ENCODE assay signal across 20 cellular contexts in the genomic region with DNA sequence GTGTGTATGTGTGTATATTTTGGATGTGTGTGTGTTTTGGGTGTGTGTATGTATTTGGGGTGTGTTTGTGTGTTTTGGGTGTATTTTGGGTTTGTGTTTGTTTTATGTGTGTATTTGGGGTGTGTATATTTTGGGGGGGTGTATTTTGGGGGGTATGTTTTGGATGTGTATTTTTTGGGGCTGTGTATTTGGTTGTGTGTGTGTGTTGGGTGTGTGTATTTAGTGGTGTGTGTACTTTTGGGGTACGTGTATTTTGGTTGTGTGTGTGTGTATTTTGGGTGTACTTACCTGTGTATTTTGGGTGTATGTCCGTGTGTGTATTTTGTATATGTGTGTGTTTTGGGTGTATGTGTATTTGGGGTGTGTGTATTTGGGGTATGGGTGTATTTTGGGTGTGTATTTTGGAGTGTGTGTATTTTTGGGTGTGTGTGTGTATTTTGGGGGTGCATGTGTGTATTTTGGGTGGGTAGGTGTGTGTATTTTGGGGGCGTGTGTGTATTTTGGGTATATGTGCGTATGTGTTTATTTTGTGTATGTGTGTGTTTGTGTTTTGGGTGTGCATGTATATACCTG. TPM values are rescaled to one million over a fixed set of nuclear protein-coding genes. Genes with fewer than 3 reads are reported as not detected.
DNase-seq lines count a peak whose midpoint lies in the region; ATAC-seq, FAIRE-seq and TF ChIP-seq lines count a peak whose summit lies in the region.
"Had no signal": no experiment of that assay in that cellular context is flagged by ENCODE, and none has a peak within 500 bp of the region (broad histone marks: within the 10 kb centered on the region; RNA-seq: fewer than 3 reads in every experiment).

No MANE protein-coding gene starts in this region.

- intact Hi-C loops in GM12878 (cut with micrococcal nuclease; ENCODE audit: unreplicated experiment): no loop called here
- intact Hi-C loops in PC-3 (cut with micrococcal nuclease): no loop called here
- intact Hi-C loops in tibial artery (cut with DNase I; ENCODE audit: low total_unique reads): no loop called here

- 93% methylated on average over 4 of the region's 4 CpGs for WGBS in GM12878 (ENCODE audit: insufficient coverage, insufficient replicate concordance, low lambda C conversion rate, missing lambda C conversion rate)

- H3K4me2 ChIP-seq in Karpas-422 (ENCODE audit: low read depth, low read length, poor library complexity, severe bottlenecking): peak overlapping the region; percentile 52
- peak overlapping the region; percentile 89; the same call in 1 of the 2 replicates for H3K4me2 ChIP-seq in GM12878 (ENCODE audit: control insufficient read depth, insufficient read depth)
- no peak overlapping the region for H3K4me2 ChIP-seq in PC-3 (ENCODE audit: low read length)

- SMC1A ChIA-PET in GM12878 (lab: Charles Lee; ENCODE audit: uncharacterized antibody, unreplicated experiment): no interaction called here

- CTCF ChIA-PET in HEK293 (lab: Yijun Ruan, JAX) (no interaction called here), HEK293T (lab: Yijun Ruan, JAX) (no interaction called here), GM12878 (lab: Yijun Ruan, JAX) (no interaction called here), PC-3 (lab: Charles Lee) (no interaction called here)

- TF ChIP-seq EP300 in GM12878 (IDR thresholded peaks at IDR 0.05; ENCODE audit: borderline replicate concordance in 1 of 2, control insufficient read depth in 1 of 2, low read depth in 2 of 2, low read length in 2 of 2): no peak

- no peak for ATAC-seq in GM12878
- no peak for ATAC-seq in PC-3

- no peak for FAIRE-seq in GM12878 (lab: Jason Lieb, UNC)
- FAIRE-seq: A204.1, D721Med, G401.6, GM18507, HTR-8/SVneo had no signal

- no peaks in the 10 kb centered on the region for H3K9me3 ChIP-seq in HEK293 (ENCODE audit: control insufficient read depth, insufficient read depth, low read depth, low read length)
- no peaks in the 10 kb centered on the region for H3K9me3 ChIP-seq in Karpas-422 (ENCODE audit: low read length)
- no peaks in the 10 kb centered on the region for H3K9me3 ChIP-seq in GM12878 (replicated peaks; ENCODE audit: control insufficient read depth, insufficient read depth, low read length)
- no peaks in the 10 kb centered on the region for H3K9me3 ChIP-seq in PC-3 (ENCODE audit: low read length)
- H3K9me3 ChIP-seq in tibial artery: no peaks in the 10 kb centered on the region
- H3K9me3 ChIP-seq: BE2C, Caco-2, HAP-1 had no signal

- in situ Hi-C loops in GM12878 (cut with MboI): no loop called here

- no peaks in the 10 kb centered on the region for H4K20me1 ChIP-seq in Karpas-422 (ENCODE audit: insufficient read depth, low read depth, low read length)
- no peaks in the 10 kb centered on the region for H4K20me1 ChIP-seq in GM12878 (ENCODE audit: control insufficient read depth, insufficient read depth)
- no peaks in the 10 kb centered on the region for H4K20me1 ChIP-seq in PC-3 (ENCODE audit: low read length)

- TF ChIP-seq POLR2A in GM12878 (IDR thresholded peaks at IDR 0.05; ENCODE audit: low read depth, low read length): no peak

- no peak for TF ChIP-seq RAD21 in GM12878 (IDR thresholded peaks at IDR 0.05; ENCODE audit: insufficient read depth, low read depth, low read length)

- TF ChIP-seq CTCF in HEK293 (tag by site-specific recombination; IDR thresholded peaks at IDR 0.05) (no peak), GM12878 (IDR thresholded peaks at IDR 0.05 in 2 of 3, conservative IDR thresholded peaks at IDR 0.05 in 1 of 3; ENCODE audit: control insufficient read depth in 2 of 3, extremely low read depth in 1 of 3, insufficient read depth in 1 of 3, low read depth in 3 of 3, low read length in 3 of 3) (no peak), PC-3 (conservative IDR thresholded peaks at IDR 0.05; ENCODE audit: low read depth, low read length) (no peak), tibial artery (IDR thresholded peaks at IDR 0.05) (no peak)

- H3K9me2 ChIP-seq in Karpas-422 (replicated peaks; ENCODE audit: insufficient read depth, low read length) (no peaks in the 10 kb centered on the region), PC-3 (replicated peaks; ENCODE audit: low read length) (no peaks in the 10 kb centered on the region)

- H3K27me3 ChIP-seq in Karpas-422 (ENCODE audit: low read length) (no peaks in the 10 kb centered on the region), GM12878 (replicated peaks in 1 of 2; ENCODE audit: control insufficient read depth in 2 of 2, insufficient read depth in 2 of 2, low read length in 1 of 2) (no peaks in the 10 kb centered on the region), PC-3 (ENCODE audit: low read length) (no peaks in the 10 kb centered on the region), tibial artery (no peaks in the 10 kb centered on the region)
- H3K27me3 ChIP-seq: BE2C had no signal

- POLR2A ChIA-PET in HEK293 (lab: Yijun Ruan, JAX) (no interaction called here), HEK293T (lab: Yijun Ruan, JAX) (no interaction called here), GM12878 (lab: Charles Lee) (interaction anchor here (0.6 kb wide), 1 partner anchor 222 kb away, joined by 3 read pairs; no protein-coding TSS in a partner anchor), PC-3 (lab: Charles Lee; ENCODE audit: unreplicated experiment) (interaction anchor here (0.8 kb wide), 1 partner anchor 58 kb away, joined by 17 read pairs; no protein-coding TSS in a partner anchor)

- no peaks in the 10 kb centered on the region for H3F3A ChIP-seq in PC-3 (ENCODE audit: low read length, unreplicated experiment)

- H3K27ac ChIP-seq in HEK293 (ENCODE audit: extremely low read depth, low read depth, low read length) (no peak overlapping the region), Karpas-422 (ENCODE audit: low read length) (no peak overlapping the region), GM12878 (ENCODE audit: control insufficient read depth, insufficient read depth) (no peak overlapping the region), PC-3 (ENCODE audit: low read length) (no peak overlapping the region), tibial artery (no peak overlapping the region)
- H3K27ac ChIP-seq: GM23248 had no signal

- no peaks in the 10 kb centered on the region for H3K4me1 ChIP-seq in HEK293 (ENCODE audit: control insufficient read depth, insufficient read depth, low read length)
- H3K4me1 ChIP-seq in Karpas-422 (ENCODE audit: low read length): peaks cover 26% of the 10 kb centered on the region
- peaks cover 21% of the 10 kb centered on the region for H3K4me1 ChIP-seq in GM12878 (ENCODE audit: control insufficient read depth, insufficient read depth, low read length)
- peaks cover under 1% of the 10 kb centered on the region; the same call in 1 of the 2 replicates for H3K4me1 ChIP-seq in PC-3 (ENCODE audit: insufficient read depth, low read length)
- H3K4me1 ChIP-seq in tibial artery: no peaks in the 10 kb centered on the region
- H3K4me1 ChIP-seq: BE2C, Caco-2, HAP-1 had no signal

- H3K4me3 ChIP-seq in HEK293 (ENCODE audit: low read depth, low read length) (no peak overlapping the region), Karpas-422 (ENCODE audit: low read length) (no peak overlapping the region), GM12878 (no peak overlapping the region), PC-3 (ENCODE audit: low read length) (no peak overlapping the region), tibial artery (no peak overlapping the region)
- H3K4me3 ChIP-seq: GM23248, HAP-1 had no signal

- peaks cover 13% of the 10 kb centered on the region for H3K79me2 ChIP-seq in Karpas-422 (ENCODE audit: low read length)
- no peaks in the 10 kb centered on the region for H3K79me2 ChIP-seq in GM12878 (ENCODE audit: control insufficient read depth, insufficient read depth, low read length)
- no peaks in the 10 kb centered on the region for H3K79me2 ChIP-seq in PC-3 (ENCODE audit: low read length)

- H3K9ac ChIP-seq in Karpas-422 (ENCODE audit: low read length) (no peak overlapping the region), GM12878 (ENCODE audit: control insufficient read depth, insufficient read depth, low read length) (no peak overlapping the region), PC-3 (ENCODE audit: low read length) (no peak overlapping the region)
- H3K9ac ChIP-seq: GM23248 had no signal

- DNase-seq in HEK293T (ENCODE audit: extremely low spot score): no peak
- no peak for DNase-seq in Karpas-422
- DNase-seq in GM12878 (ENCODE audit: low read depth, low spot score): no peak
- no peak for DNase-seq in NCI-H128 (lab: John Stamatoyannopoulos, UW; ENCODE audit: unreplicated experiment)
- DNase-seq in PC-3: no peak
- no peak for DNase-seq in tibial artery
- DNase-seq: ACHN; BE2C; C1 segment of cervical spinal cord; Caco-2; CD4-positive, CD25-positive, alpha-beta regulatory T cell; CD8-positive, alpha-beta memory T cell; GM23248 had no signal

- H2AFZ ChIP-seq in Karpas-422 (ENCODE audit: low read length) (no peak overlapping the region), GM12878 (ENCODE audit: control insufficient read depth, low read depth, low read length) (no peak overlapping the region), PC-3 (ENCODE audit: low read length) (no peak overlapping the region)
- H2AFZ ChIP-seq: GM23248 had no signal

- no TSS peak for BruUV-seq in GM12878 (replicated peaks; lab: Mats Ljungman, UMichigan)
- no TSS peak for BruUV-seq in PC-3 (replicated peaks; lab: Mats Ljungman, UMichigan)

- RAD21 ChIA-PET in GM12878 (lab: Charles Lee; ENCODE audit: unreplicated experiment): no interaction called here

- H3K36me3 ChIP-seq in HEK293 (ENCODE audit: control insufficient read depth in 2 of 2, insufficient read depth in 1 of 2, low read length in 2 of 2): peaks cover 67 to 88% of the 10 kb centered on the region in 2 experiments
- H3K36me3 ChIP-seq in Karpas-422 (ENCODE audit: insufficient read depth, low read length): peaks cover 29% of the 10 kb centered on the region; the same call in 1 of the 2 replicates
- H3K36me3 ChIP-seq in GM12878 (ENCODE audit: control insufficient read depth in 2 of 2, insufficient read depth in 2 of 2, low read length in 1 of 2): peaks cover 8 to 18% of the 10 kb centered on the region in 2 experiments; a peak in 3 of 4 replicates
- H3K36me3 ChIP-seq in PC-3 (ENCODE audit: low read depth, low read length): peaks cover 27% of the 10 kb centered on the region
- H3K36me3 ChIP-seq in tibial artery: peaks cover 31 to 78% (median 42%) of the 10 kb centered on the region in 3 donors

RNA-seq across cellular contexts. Expression of gene TCTN2, which starts 16.7 kb away (rescaled TPM):
- total RNA-seq in Karpas-422 (2014; rRNA removed; shearing (Covaris generic); ENCODE audit: low replicate concordance): 3.1 and 6.4 TPM in 2 replicates
- total RNA-seq in GM12878 (2013; cell fraction: nucleolus; rRNA removed): 27.0 and 32.0 TPM in 2 replicates
- 4.2 and 4.7 TPM in 2 replicates for total RNA-seq in GM12878 (2014; rRNA removed)
- 3.1 and 3.2 TPM in 2 replicates for total RNA-seq in GM12878 (2014; rRNA removed; fragmentation: Illumina TruSeq; extraction: Trizol)
- total RNA-seq in GM12878 (2021): 3.6 and 5.5 TPM in 2 replicates
- 4.6 TPM for polyA plus RNA-seq in GM12878 (2011; ENCODE audit: low read depth)
- polyA plus RNA-seq in GM12878 (2011; rRNA removed): 3.3 and 3.9 TPM in 2 replicates
- 3.5 and 4.8 TPM in 2 replicates for polyA plus RNA-seq in GM12878 (2011; cell fraction: cytosol; rRNA removed)
- polyA plus RNA-seq in GM12878 (2011; cell fraction: nucleus; rRNA removed): 7.0 and 7.3 TPM in 2 replicates
- polyA plus RNA-seq in GM12878 (2012): 4.6 and 4.8 TPM in 2 replicates
- 3.8 and 4.8 TPM in 2 replicates for polyA plus RNA-seq in GM12878 (2014; fragmentation: Illumina TruSeq; extraction: Trizol)
- under 1 TPM; 0.55 to 0.76 TPM for polyA plus RNA-seq in GM12878 (2014; fragmentation: Nextera tagmentation; extraction: Ambion mirVana)
- 2.8 and 3.4 TPM in 2 replicates for polyA plus RNA-seq in GM12878 (2014; rRNA removed)
- polyA plus RNA-seq in GM12878 (2016; fragmentation: Nextera tagmentation; extraction: Ambion mirVana): 1 to 10 TPM; 2.5 to 2.6 TPM
- 6.2 and 6.4 TPM in 2 replicates for polyA minus RNA-seq in GM12878 (2011; rRNA and poly(A)+ RNA removed)
- polyA minus RNA-seq in GM12878 (2011; cell fraction: cytosol; rRNA and poly(A)+ RNA removed): 1.9 and 2.6 TPM in 2 replicates
- 2.7 and 5.4 TPM in 2 replicates for polyA minus RNA-seq in GM12878 (2011; cell fraction: nucleus; rRNA and poly(A)+ RNA removed)
- 13.9 and 15.8 TPM in 2 replicates for total RNA-seq in PC-3 (2014; rRNA removed)

RNA-seq across cellular contexts. Expression of gene GTF2H3, which starts 20.6 kb away (rescaled TPM):
- total RNA-seq in Karpas-422 (2014; rRNA removed; shearing (Covaris generic); ENCODE audit: low replicate concordance): 21.6 and 72.3 TPM in 2 replicates
- 45.5 and 55.4 TPM in 2 replicates for total RNA-seq in GM12878 (2013; cell fraction: nucleolus; rRNA removed)
- 31.5 and 49.0 TPM in 2 replicates for total RNA-seq in GM12878 (2014; rRNA removed)
- total RNA-seq in GM12878 (2014; rRNA removed; fragmentation: Illumina TruSeq; extraction: Trizol): 42.0 and 42.2 TPM in 2 replicates
- 38.9 and 40.0 TPM in 2 replicates for total RNA-seq in GM12878 (2021)
- 18.8 TPM for polyA plus RNA-seq in GM12878 (2011; ENCODE audit: low read depth)
- polyA plus RNA-seq in GM12878 (2011; rRNA removed): 52.2 and 67.2 TPM in 2 replicates
- 24.4 and 39.0 TPM in 2 replicates for polyA plus RNA-seq in GM12878 (2011; cell fraction: cytosol; rRNA removed)
- polyA plus RNA-seq in GM12878 (2011; cell fraction: nucleus; rRNA removed): 14.9 and 15.0 TPM in 2 replicates
- 26.0 and 28.0 TPM in 2 replicates for polyA plus RNA-seq in GM12878 (2012)
- polyA plus RNA-seq in GM12878 (2014; fragmentation: Illumina TruSeq; extraction: Trizol): 62.9 and 78.8 TPM in 2 replicates
- polyA plus RNA-seq in GM12878 (2014; fragmentation: Nextera tagmentation; extraction: Ambion mirVana): 10 to 100 TPM; 20.6 to 31.1 TPM
- 25.2 and 25.8 TPM in 2 replicates for polyA plus RNA-seq in GM12878 (2014; rRNA removed)
- 10 to 100 TPM; 33.9 to 35.6 TPM for polyA plus RNA-seq in GM12878 (2016; fragmentation: Nextera tagmentation; extraction: Ambion mirVana)
- polyA minus RNA-seq in GM12878 (2011; rRNA and poly(A)+ RNA removed): 46.7 and 59.5 TPM in 2 replicates
- 11.0 and 17.0 TPM in 2 replicates for polyA minus RNA-seq in GM12878 (2011; cell fraction: cytosol; rRNA and poly(A)+ RNA removed)
- 10.6 and 12.5 TPM in 2 replicates for polyA minus RNA-seq in GM12878 (2011; cell fraction: nucleus; rRNA and poly(A)+ RNA removed)
- 24.2 and 37.6 TPM in 2 replicates for total RNA-seq in PC-3 (2014; rRNA removed)

RNA-seq across cellular contexts. Expression of gene EIF2B1, which starts 20.7 kb away (rescaled TPM):
- total RNA-seq in Karpas-422 (2014; rRNA removed; shearing (Covaris generic); ENCODE audit: low replicate concordance): 51.0 and 116 TPM in 2 replicates
- 81.5 and 99.4 TPM in 2 replicates for total RNA-seq in GM12878 (2013; cell fraction: nucleolus; rRNA removed)
- total RNA-seq in GM12878 (2014; rRNA removed) (46.8 and 50.7 TPM in 2 replicates), GM12878 (2014; rRNA removed; fragmentation: Illumina TruSeq; extraction: Trizol) (39.5 and 40.9 TPM in 2 replicates), GM12878 (2021) (60.8 and 63.8 TPM in 2 replicates), PC-3 (2014; rRNA removed) (70.8 and 83.4 TPM in 2 replicates)
- polyA plus RNA-seq in GM12878 (2011; ENCODE audit: low read depth): 32.3 TPM
- polyA plus RNA-seq in GM12878 (2011; rRNA removed) (44.6 and 47.9 TPM in 2 replicates), GM12878 (2014; fragmentation: Illumina TruSeq; extraction: Trizol) (65.7 and 75.4 TPM in 2 replicates), GM12878 (2014; fragmentation: Nextera tagmentation; extraction: Ambion mirVana) (10 to 100 TPM; 17.6 to 25.9 TPM), GM12878 (2014; rRNA removed) (49.9 and 50.3 TPM in 2 replicates), GM12878 (2016; fragmentation: Nextera tagmentation; extraction: Ambion mirVana) (100 to 1,000 TPM; 111 to 131 TPM)
- polyA plus RNA-seq in GM12878 (2011; cell fraction: cytosol; rRNA removed): 43.0 and 47.3 TPM in 2 replicates
- polyA plus RNA-seq in GM12878 (2011; cell fraction: nucleus; rRNA removed): 136 and 161 TPM in 2 replicates
- 32.1 and 36.8 TPM in 2 replicates for polyA plus RNA-seq in GM12878 (2012)
- 17.9 and 22.5 TPM in 2 replicates for polyA minus RNA-seq in GM12878 (2011; rRNA and poly(A)+ RNA removed)
- polyA minus RNA-seq in GM12878 (2011; cell fraction: cytosol; rRNA and poly(A)+ RNA removed): 9.2 and 11.7 TPM in 2 replicates
- 17.9 and 23.2 TPM in 2 replicates for polyA minus RNA-seq in GM12878 (2011; cell fraction: nucleus; rRNA and poly(A)+ RNA removed)

RNA-seq across cellular contexts. Expression of gene DDX55, which starts 52.3 kb away (rescaled TPM):
- total RNA-seq in Karpas-422 (2014; rRNA removed; shearing (Covaris generic); ENCODE audit: low replicate concordance): 36.4 and 41.6 TPM in 2 replicates
- total RNA-seq in GM12878 (2013; cell fraction: nucleolus; rRNA removed): 80.1 and 88.6 TPM in 2 replicates
- total RNA-seq in GM12878 (2014; rRNA removed) (31.6 and 40.1 TPM in 2 replicates), GM12878 (2014; rRNA removed; fragmentation: Illumina TruSeq; extraction: Trizol) (33.5 and 34.5 TPM in 2 replicates), GM12878 (2021) (26.8 and 30.2 TPM in 2 replicates), PC-3 (2014; rRNA removed) (41.1 and 50.0 TPM in 2 replicates)
- polyA plus RNA-seq in GM12878 (2011; ENCODE audit: low read depth): 23.8 TPM
- polyA plus RNA-seq in GM12878 (2011; rRNA removed) (32.3 and 37.1 TPM in 2 replicates), GM12878 (2014; fragmentation: Illumina TruSeq; extraction: Trizol) (38.5 and 42.8 TPM in 2 replicates), GM12878 (2014; fragmentation: Nextera tagmentation; extraction: Ambion mirVana) (1 to 10 TPM; 4.5 to 8.9 TPM), GM12878 (2014; rRNA removed) (34.2 and 37.6 TPM in 2 replicates), GM12878 (2016; fragmentation: Nextera tagmentation; extraction: Ambion mirVana) (10 to 100 TPM; 41.5 to 42.4 TPM)
- polyA plus RNA-seq in GM12878 (2011; cell fraction: cytosol; rRNA removed): 26.3 and 33.5 TPM in 2 replicates
- 56.0 and 64.1 TPM in 2 replicates for polyA plus RNA-seq in GM12878 (2011; cell fraction: nucleus; rRNA removed)
- polyA plus RNA-seq in GM12878 (2012): 20.7 and 23.1 TPM in 2 replicates
- 23.1 and 30.3 TPM in 2 replicates for polyA minus RNA-seq in GM12878 (2011; rRNA and poly(A)+ RNA removed)
- 10.8 and 22.2 TPM in 2 replicates for polyA minus RNA-seq in GM12878 (2011; cell fraction: cytosol; rRNA and poly(A)+ RNA removed)
- 19.6 and 30.9 TPM in 2 replicates for polyA minus RNA-seq in GM12878 (2011; cell fraction: nucleus; rRNA and poly(A)+ RNA removed)

RNA-seq across cellular contexts. Expression of gene ATP6V0A2, which starts 57.9 kb away (rescaled TPM):
- 33.3 and 39.0 TPM in 2 replicates for total RNA-seq in Karpas-422 (2014; rRNA removed; shearing (Covaris generic); ENCODE audit: low replicate concordance)
- total RNA-seq in GM12878 (2013; cell fraction: nucleolus; rRNA removed): 151 and 172 TPM in 2 replicates
- total RNA-seq in GM12878 (2014; rRNA removed): 51.1 and 53.8 TPM in 2 replicates
- 28.3 and 28.9 TPM in 2 replicates for total RNA-seq in GM12878 (2014; rRNA removed; fragmentation: Illumina TruSeq; extraction: Trizol)
- total RNA-seq in GM12878 (2021): 50.3 and 52.3 TPM in 2 replicates
- polyA plus RNA-seq in GM12878 (2011; ENCODE audit: low read depth): 9.5 TPM
- 47.9 and 49.6 TPM in 2 replicates for polyA plus RNA-seq in GM12878 (2011; rRNA removed)
- 29.6 and 34.3 TPM in 2 replicates for polyA plus RNA-seq in GM12878 (2011; cell fraction: cytosol; rRNA removed)
- 48.8 and 49.0 TPM in 2 replicates for polyA plus RNA-seq in GM12878 (2011; cell fraction: nucleus; rRNA removed)
- 16.5 and 19.2 TPM in 2 replicates for polyA plus RNA-seq in GM12878 (2012)
- polyA plus RNA-seq in GM12878 (2014; fragmentation: Illumina TruSeq; extraction: Trizol): 32.3 and 41.0 TPM in 2 replicates
- 10 to 100 TPM in 1 of 2 experiments, 1 to 10 TPM in 1; 9.2 to 17.7 TPM for polyA plus RNA-seq in GM12878 (2014; fragmentation: Nextera tagmentation; extraction: Ambion mirVana)
- 35.0 and 41.4 TPM in 2 replicates for polyA plus RNA-seq in GM12878 (2014; rRNA removed)
- polyA plus RNA-seq in GM12878 (2016; fragmentation: Nextera tagmentation; extraction: Ambion mirVana): 10 to 100 TPM; 36.7 to 39.9 TPM
- polyA minus RNA-seq in GM12878 (2011; rRNA and poly(A)+ RNA removed): 69.7 and 75.3 TPM in 2 replicates
- 17.8 and 21.3 TPM in 2 replicates for polyA minus RNA-seq in GM12878 (2011; cell fraction: cytosol; rRNA and poly(A)+ RNA removed)
- polyA minus RNA-seq in GM12878 (2011; cell fraction: nucleus; rRNA and poly(A)+ RNA removed): 24.5 and 34.2 TPM in 2 replicates
- total RNA-seq in PC-3 (2014; rRNA removed): 27.8 and 34.2 TPM in 2 replicates

Comparison
In these comparisons a context has a peak if more than half of its experiments do, and no peak if none do; other contexts are left out.
1. POLR2A ChIA-PET loops: an anchor here in GM12878 (0.6 kb wide) and PC-3 (0.8 kb wide); none called in HEK293 and HEK293T.